In genomic region chr10:11691319-11691755, GRCh38 we compare ENCODE assay signal across 25 cellular contexts.
"Had no signal": no experiment of that assay in that cellular context is flagged by ENCODE, and none has a peak within 500 bp of the region (broad histone marks: within the 10 kb centered on the region; RNA-seq: fewer than 3 reads in every experiment).

No MANE protein-coding gene starts in this region.

- H3K9me3 Mint-ChIP-seq: activated B cell treated with CpG ODN at 0.5 μM for 24 hours; activated naive CD8-positive, alpha-beta T cell treated with anti-CD3 and anti-CD28 coated beads for 36 hours; activated T-cell treated with anti-CD3 and anti-CD28 coated beads, Interleukin-2, amount 50 U/mL, for 24 hours; activated T-helper 17 cell treated with anti-CD3 and anti-CD28 coated beads, Interleukin-2, amount 50 U/mL, for 72 hours; natural killer cell treated with Interleukin-12 subunit alpha and Interleukin-12 subunit beta and Interleukin-15 and Interleukin-18, amount 100 ng/mL, for 72 hours; stimulated activated memory B cell treated with anti-CD40 and anti-IgM and Interleukin-4, amounts not matched to agents 10 μg/mL and 1 μg/mL and 100 μg/mL, for 72 hours; T-helper 1 cell treated with Interleukin-12 subunit alpha and Interleukin-12 subunit beta and Interleukin-4 antibody, amounts not matched to agents 30 μg/mL and 1 μg/mL, for 36 hours had no signal

- H3K27ac ChIP-seq: breast epithelium, neutrophil, pancreas, thoracic aorta, upper lobe of left lung had no signal

- H3K27ac Mint-ChIP-seq: activated B cell treated with CpG ODN at 0.5 μM for 24 hours; activated CD4-positive, alpha-beta T cell treated with anti-CD3 and anti-CD28 coated beads for 36 hours; activated naive CD8-positive, alpha-beta T cell treated with anti-CD3 and anti-CD28 coated beads for 36 hours; activated T-cell treated with anti-CD3 and anti-CD28 coated beads, Interleukin-2, amount 50 U/mL, for 24 hours; activated T-helper 17 cell treated with anti-CD3 and anti-CD28 coated beads, Interleukin-2, amount 50 U/mL, for 72 hours; natural killer cell treated with Interleukin-12 subunit alpha and Interleukin-12 subunit beta and Interleukin-15 and Interleukin-18, amount 100 ng/mL, for 72 hours; stimulated activated memory B cell treated with anti-CD40 and anti-IgM and Interleukin-4, amounts not matched to agents 10 μg/mL and 1 μg/mL and 100 μg/mL, for 72 hours; T-helper 1 cell treated with Interleukin-12 subunit alpha and Interleukin-12 subunit beta and Interleukin-4 antibody, amounts not matched to agents 30 μg/mL and 1 μg/mL, for 36 hours had no signal

- H3K36me3 Mint-ChIP-seq: activated naive CD8-positive, alpha-beta T cell treated with anti-CD3 and anti-CD28 coated beads for 36 hours; natural killer cell treated with Interleukin-12 subunit alpha and Interleukin-12 subunit beta and Interleukin-15 and Interleukin-18, amount 100 ng/mL, for 72 hours; stimulated activated memory B cell treated with anti-CD40 and anti-IgM and Interleukin-4, amounts not matched to agents 10 μg/mL and 1 μg/mL and 100 μg/mL, for 72 hours had no signal

- H3K4me3 ChIP-seq: breast epithelium, pancreas, thoracic aorta, upper lobe of left lung had no signal

- H3K4me3 Mint-ChIP-seq: activated B cell treated with CpG ODN at 0.5 μM for 24 hours; activated CD4-positive, alpha-beta T cell treated with anti-CD3 and anti-CD28 coated beads for 36 hours; activated naive CD8-positive, alpha-beta T cell treated with anti-CD3 and anti-CD28 coated beads for 36 hours; activated T-cell treated with anti-CD3 and anti-CD28 coated beads, Interleukin-2, amount 50 U/mL, for 24 hours; activated T-helper 17 cell treated with anti-CD3 and anti-CD28 coated beads, Interleukin-2, amount 50 U/mL, for 72 hours; natural killer cell treated with Interleukin-12 subunit alpha and Interleukin-12 subunit beta and Interleukin-15 and Interleukin-18, amount 100 ng/mL, for 72 hours; stimulated activated memory B cell treated with anti-CD40 and anti-IgM and Interleukin-4, amounts not matched to agents 10 μg/mL and 1 μg/mL and 100 μg/mL, for 72 hours; T-helper 1 cell treated with Interleukin-12 subunit alpha and Interleukin-12 subunit beta and Interleukin-4 antibody, amounts not matched to agents 30 μg/mL and 1 μg/mL, for 36 hours had no signal

- DNase-seq: activated B cell treated with CpG ODN at 0.5 μM for 24 hours; activated CD4-positive, alpha-beta T cell treated with anti-CD3 and anti-CD28 coated beads for 36 hours; activated CD4-positive, alpha-beta T cell treated with anti-CD3 and anti-CD28 coated beads, Interleukin-2, amount 50 U/mL, for 4 hours; activated CD8-positive, alpha-beta memory T cell treated with anti-CD3 and anti-CD28 coated beads for 24 hours; activated CD8-positive, alpha-beta memory T cell treated with anti-CD3 and anti-CD28 coated beads, Interleukin-2, amount 50 U/mL, for 4 hours; activated naive CD4-positive, alpha-beta T cell; activated naive CD8-positive, alpha-beta T cell treated with anti-CD3 and anti-CD28 coated beads for 36 hours; activated T-cell treated with anti-CD3 and anti-CD28 coated beads, Interleukin-2, amount 50 U/mL, for 24 hours; cortex of kidney; effector CD4-positive, alpha-beta T cell; foreskin fibroblast; kidney; pancreas; small intestine; T1000 had no signal

- H3K27me3 ChIP-seq: breast epithelium, pancreas, upper lobe of left lung had no signal

- ATAC-seq: activated CD4-positive, alpha-beta T cell treated with anti-CD3 and anti-CD28 coated beads for 36 hours; activated T-helper 17 cell treated with anti-CD3 and anti-CD28 coated beads, Interleukin-2, amount 50 U/mL, for 72 hours; left lobe of liver; natural killer cell treated with Interleukin-12 subunit alpha and Interleukin-12 subunit beta and Interleukin-15 and Interleukin-18, amount 100 ng/mL, for 72 hours; pancreas; sciatic nerve; stimulated activated memory B cell treated with anti-CD40 and anti-IgM and Interleukin-4, amounts not matched to agents 10 μg/mL and 1 μg/mL and 100 μg/mL, for 72 hours had no signal

- H3K9me3 ChIP-seq: breast epithelium, neutrophil, pancreas, thoracic aorta, upper lobe of left lung had no signal

- H3K27me3 Mint-ChIP-seq: activated B cell treated with CpG ODN at 0.5 μM for 24 hours; activated CD4-positive, alpha-beta T cell treated with anti-CD3 and anti-CD28 coated beads for 36 hours; activated naive CD8-positive, alpha-beta T cell treated with anti-CD3 and anti-CD28 coated beads for 36 hours; activated T-cell treated with anti-CD3 and anti-CD28 coated beads, Interleukin-2, amount 50 U/mL, for 24 hours; stimulated activated memory B cell treated with anti-CD40 and anti-IgM and Interleukin-4, amounts not matched to agents 10 μg/mL and 1 μg/mL and 100 μg/mL, for 72 hours had no signal

- H3K36me3 ChIP-seq: breast epithelium, neutrophil, pancreas, thoracic aorta, upper lobe of left lung had no signal

- H3K4me1 ChIP-seq: breast epithelium had no signal

- H3K4me1 Mint-ChIP-seq: activated T-helper 17 cell treated with anti-CD3 and anti-CD28 coated beads, Interleukin-2, amount 50 U/mL, for 72 hours had no signal
